8 cellular contexts compared by ENCODE assay signal in genomic region chr2:38875576-38876367, GRCh38. TPM values are rescaled to one million over a fixed set of nuclear protein-coding genes. Genes with fewer than 3 reads are reported as not detected.
DNase-seq lines count a peak whose midpoint lies in the region; ATAC-seq and TF ChIP-seq lines count a peak whose summit lies in the region.

Gene DHX57, minus strand, starts transcription at chr2:38875934. Its CDS starts 7,529 bp downstream, at chr2:38868405.
Gene MORN2, plus strand, starts transcription at chr2:38875976.

- no peaks in the 10 kb centered on the region for H3K9me3 ChIP-seq in HUES6 (ENCODE audit: control insufficient read depth, insufficient read depth, low read depth, low read length)
- H3K9me3 ChIP-seq in OCI-LY1 (ENCODE audit: low read length): no peaks in the 10 kb centered on the region
- H3K9me3 ChIP-seq in esophagus (ENCODE audit: control insufficient read depth in 2 of 2, insufficient read depth in 1 of 2, low read depth in 1 of 2, low read length in 1 of 2): no peaks in the 10 kb centered on the region
- no peaks in the 10 kb centered on the region for H3K9me3 ChIP-seq in mucosa of stomach (ENCODE audit: control insufficient read depth, low read length)

- H3K9me2 ChIP-seq in OCI-LY1 (ENCODE audit: low read depth, low read length): no peaks in the 10 kb centered on the region

- H3K36me3 ChIP-seq in HUES6 (ENCODE audit: control insufficient read depth, insufficient read depth, low read length): no peaks in the 10 kb centered on the region
- H3K36me3 ChIP-seq in OCI-LY1 (ENCODE audit: insufficient read depth, low read length): no peaks in the 10 kb centered on the region
- H3K36me3 ChIP-seq in esophagus (ENCODE audit: control insufficient read depth in 2 of 2, insufficient read depth in 2 of 2, low read length in 1 of 2): no peaks in the 10 kb centered on the region
- no peaks in the 10 kb centered on the region for H3K36me3 ChIP-seq in mucosa of stomach (ENCODE audit: control insufficient read depth, insufficient read depth, low read length)

- TF ChIP-seq CTCF in OCI-LY1 (IDR thresholded peaks at IDR 0.05; ENCODE audit: low read length): no peak

- H3K79me2 ChIP-seq in OCI-LY1 (ENCODE audit: insufficient read depth, low read length): peaks cover 13% of the 10 kb centered on the region

- 0 out of 2 replicates have a peak within 1 kb of the TSS, but pooled peaks have one; percentile 27 for H2AFZ ChIP-seq in OCI-LY1 (ENCODE audit: low read length)

- no peaks in the 10 kb centered on the region for H3K27me3 ChIP-seq in HUES6 (ENCODE audit: control insufficient read depth, insufficient read depth, low read length)
- no peaks in the 10 kb centered on the region for H3K27me3 ChIP-seq in OCI-LY1 (ENCODE audit: insufficient read depth, low read length)
- H3K27me3 ChIP-seq in esophagus (ENCODE audit: control insufficient read depth in 1 of 2, insufficient read depth in 2 of 2, low read length in 2 of 2): no peaks in the 10 kb centered on the region
- H3K27me3 ChIP-seq in mucosa of stomach (ENCODE audit: control insufficient read depth, insufficient read depth, low read length): no peaks in the 10 kb centered on the region

- H3K4me1 ChIP-seq in HUES6 (ENCODE audit: control insufficient read depth, insufficient read depth, low read length): peaks cover 6% of the 10 kb centered on the region; the same call in 1 of the 2 replicates
- peaks cover 17% of the 10 kb centered on the region for H3K4me1 ChIP-seq in OCI-LY1 (ENCODE audit: insufficient read depth, low read length, severe bottlenecking)
- no peaks in the 10 kb centered on the region for H3K4me1 ChIP-seq in esophagus (ENCODE audit: control insufficient read depth in 2 of 2, insufficient read depth in 2 of 2, low read length in 1 of 2)
- peaks cover 9% of the 10 kb centered on the region for H3K4me1 ChIP-seq in mucosa of stomach (ENCODE audit: control insufficient read depth, insufficient read depth, low read length)

- H3K4me2 ChIP-seq in OCI-LY1 (ENCODE audit: low read length): peak within 1 kb of the TSS; percentile 80

- H3F3A ChIP-seq in OCI-LY1 (ENCODE audit: insufficient read depth, low read length): no peaks in the 10 kb centered on the region

- H3K9ac ChIP-seq in HUES6 (ENCODE audit: low read length): peak within 1 kb of the TSS; percentile 85
- H3K9ac ChIP-seq in OCI-LY1 (ENCODE audit: low read length): peak within 1 kb of the TSS; percentile 57
- H3K9ac ChIP-seq in mucosa of stomach (ENCODE audit: low read length): peak within 1 kb of the TSS; percentile 76

- no peaks in the 10 kb centered on the region for H4K20me1 ChIP-seq in OCI-LY1 (ENCODE audit: insufficient read depth, low read length)

- H3K4me3 ChIP-seq in HUES6 (ENCODE audit: low read depth, low read length): peak within 1 kb of the TSS; percentile 89
- peak within 1 kb of the TSS; percentile 69 for H3K4me3 ChIP-seq in OCI-LY1 (ENCODE audit: low read depth, low read length, poor library complexity, severe bottlenecking)
- peak within 1 kb of the TSS; percentile 92 to 93 for H3K4me3 ChIP-seq in esophagus (ENCODE audit: low read depth in 1 of 2, low read length in 2 of 2)
- H3K4me3 ChIP-seq in mucosa of stomach (ENCODE audit: low read length): peak within 1 kb of the TSS; percentile 87

- ATAC-seq in GM21515 (IDR thresholded peaks at IDR 0.05; ENCODE audit: unreplicated experiment): peak; percentile 100

- DNase-seq in DMS114 treated with DMSO at 0.1 percent for 48 hours (lab: John Stamatoyannopoulos, UW; ENCODE audit: unreplicated experiment) (peak; percentile 70), activated T-cell treated with anti-CD3 and anti-CD28 coated beads for 24 hours (ENCODE audit: low read depth) (peak; percentile 72)
- DNase-seq in stimulated activated CD8-positive, alpha-beta memory T cell treated with anti-CD3 and anti-CD28 coated beads, Interleukin-4, amount 100 ng/mL, for 4 hours (ENCODE audit: low read depth in 2 of 2, low spot score in 1 of 2): peak; percentile 51 to 56

- H3K27ac ChIP-seq in HUES6 (ENCODE audit: low read depth, low read length): no peak within 1 kb of the TSS
- no peak within 1 kb of the TSS for H3K27ac ChIP-seq in OCI-LY1 (ENCODE audit: low read depth, low read length, poor library complexity, severe bottlenecking)
- H3K27ac ChIP-seq in esophagus (ENCODE audit: low read depth in 2 of 2, low read length in 1 of 2): peak within 1 kb of the TSS; percentile 64 to 78

- WGBS in esophagus, 2 donors: 1% methylated on average over 51 to 52 of the region's 52 CpGs

RNA-seq across cellular contexts. Expression of gene DHX57, which starts in this region (rescaled TPM):
- 1 to 10 TPM; 5.1 to 6.0 TPM for polyA plus RNA-seq in esophagus

RNA-seq across cellular contexts. Expression of gene MORN2, which starts in this region (rescaled TPM):
- polyA plus RNA-seq in esophagus: 10 to 100 TPM; 17.7 to 23.1 TPM

Comparison
In these comparisons a context has a peak if more than half of its experiments do, and no peak if none do; other contexts are left out.
1. H3K27ac ChIP-seq: peak in esophagus (2 of 2); none in HUES6 (single experiment) and OCI-LY1 (single experiment).
2. Peak in every context shown above with its lines, with median percentiles within 50 percentile points of each other: DNase-seq, H3K4me3 ChIP-seq and H3K9ac ChIP-seq.